Comparison of ENCODE assay signal across 8 cellular contexts in the genomic region with DNA sequence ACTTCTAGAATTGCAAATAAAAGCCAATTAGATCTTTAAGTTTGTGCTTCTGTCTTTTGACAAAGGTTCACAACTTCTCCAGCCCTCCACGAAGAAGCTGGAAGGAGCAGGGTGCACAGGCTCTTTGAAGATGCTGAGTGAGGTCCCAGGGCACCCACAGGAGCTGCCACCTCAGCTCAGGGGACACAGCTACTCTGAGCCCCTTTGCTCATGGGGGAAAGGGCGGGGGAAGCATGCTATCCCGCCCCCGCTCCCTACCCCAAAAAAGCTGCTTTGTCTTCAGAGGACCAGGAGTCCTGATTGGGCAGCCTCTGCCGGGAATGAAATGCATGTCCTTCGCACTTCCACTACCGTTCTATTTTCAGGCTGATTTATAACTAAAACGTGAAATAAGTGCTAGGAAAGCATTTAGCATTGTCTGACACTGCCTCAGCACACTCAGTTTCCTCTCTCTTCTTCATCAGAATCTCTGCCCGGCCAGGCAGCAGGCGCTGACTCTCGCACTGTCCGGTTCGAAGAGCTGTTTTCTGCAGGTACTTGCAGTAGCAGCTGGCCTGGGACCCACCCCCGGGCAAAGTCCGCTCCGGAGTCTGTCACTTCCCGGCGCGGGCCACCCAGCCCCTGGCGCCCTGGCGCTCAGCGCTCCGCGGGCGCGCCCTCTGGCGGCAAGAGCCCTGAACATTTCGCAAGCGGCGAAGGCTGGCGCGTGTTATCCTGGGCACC. TPM values are rescaled to one million over a fixed set of nuclear protein-coding genes. Genes with fewer than 3 reads are reported as not detected.
DNase-seq lines count a peak whose midpoint lies in the region; ATAC-seq and TF ChIP-seq lines count a peak whose summit lies in the region.

No MANE protein-coding gene starts in this region.

- H3K9me3 ChIP-seq in GM23248 (ENCODE audit: low read depth) (no peaks in the 10 kb centered on the region), RWPE2 (ENCODE audit: severe bottlenecking) (no peaks in the 10 kb centered on the region), neuron (ENCODE audit: low read length) (no peaks in the 10 kb centered on the region)

- no peaks in the 10 kb centered on the region for H3K79me2 ChIP-seq in GM23248 (ENCODE audit: insufficient read depth)

- H2AFZ ChIP-seq in GM23248: peak overlapping the region; percentile 83
- peak overlapping the region; percentile 28 for H2AFZ ChIP-seq in neuron (ENCODE audit: low read depth, low read length)

- H3K36me3 ChIP-seq in GM23248 (ENCODE audit: low read depth) (no peaks in the 10 kb centered on the region), RWPE2 (ENCODE audit: low read depth) (no peaks in the 10 kb centered on the region), neuron (ENCODE audit: insufficient read depth, low read length) (no peaks in the 10 kb centered on the region)

- peak; percentile 66 for DNase-seq in EH (ENCODE audit: low read depth)
- DNase-seq in GM23248: peak; percentile 81
- peak; percentile 48 to 61 for DNase-seq in Kasumi-1 (lab: John Stamatoyannopoulos, UW)
- DNase-seq in RWPE2 (ENCODE audit: low spot score): peak; percentile 90
- peak; percentile 93 for DNase-seq in activated effector memory CD4-positive, alpha-beta T cell treated with anti-CD3 and anti-CD28 coated beads, Interleukin-2, amount 50 U/mL, for 16 hours
- DNase-seq in foreskin fibroblast: peak; percentile 34 to 83
- peak; percentile 11 for DNase-seq in stromal cell of bone marrow (ENCODE audit: low read depth)

- H3K27me3 ChIP-seq in GM23248 (replicated peaks; ENCODE audit: insufficient read depth) (no peaks in the 10 kb centered on the region; the same call in 1 of the 2 replicates), RWPE2 (ENCODE audit: insufficient read depth, poor library complexity, severe bottlenecking) (no peaks in the 10 kb centered on the region), neuron (ENCODE audit: insufficient read depth, low read length) (peaks cover 1% of the 10 kb centered on the region)

- ATAC-seq in RWPE2 (ENCODE audit: low read depth): peak; percentile 92

- peak overlapping the region; percentile 33; the same call in 1 of the 2 replicates for H3K9ac ChIP-seq in GM23248

- H3K4me1 ChIP-seq in GM23248 (ENCODE audit: insufficient read depth): no peaks in the 10 kb centered on the region
- no peaks in the 10 kb centered on the region for H3K4me1 ChIP-seq in RWPE2 (ENCODE audit: insufficient read depth, poor library complexity, severe bottlenecking)
- H3K4me1 ChIP-seq in neuron (ENCODE audit: insufficient read depth, low read length): peaks cover 9% of the 10 kb centered on the region

- peak overlapping the region; percentile 71 for H3K4me3 ChIP-seq in GM23248
- H3K4me3 ChIP-seq in RWPE2 (ENCODE audit: severe bottlenecking): peak overlapping the region; percentile 6
- H3K4me3 ChIP-seq in foreskin fibroblast (ENCODE audit: low read depth in 1 of 2, low read length in 2 of 2): peak overlapping the region; percentile 30 to 53
- peak overlapping the region; percentile 37 for H3K4me3 ChIP-seq in neuron (ENCODE audit: low read length)

- H3K9me2 ChIP-seq in GM23248 (ENCODE audit: insufficient read depth): no peaks in the 10 kb centered on the region

- in situ Hi-C loops in GM23248 (cut with MboI): no loop called here

- 9 to 10% methylated on average over 32 of the region's 32 CpGs for WGBS in GM23248 (ENCODE audit: low coverage in 1 of 2, low lambda C conversion rate in 2 of 2, missing lambda C conversion rate in 2 of 2), 2 experiments

- H4K20me1 ChIP-seq in GM23248 (ENCODE audit: insufficient read depth): no peaks in the 10 kb centered on the region

- H3K27ac ChIP-seq in GM23248 (no peak overlapping the region), RWPE2 (ENCODE audit: poor library complexity, severe bottlenecking) (no peak overlapping the region)

- TF ChIP-seq CTCF in RWPE2 (IDR thresholded peaks at IDR 0.05; ENCODE audit: poor library complexity, severe bottlenecking): peak; percentile 100
- TF ChIP-seq CTCF in foreskin fibroblast (IDR thresholded peaks at IDR 0.05; ENCODE audit: low read depth, low read length): peak; percentile 93

- no peaks in the 10 kb centered on the region for H3F3A ChIP-seq in GM23248 (ENCODE audit: insufficient read depth)

- H3K4me2 ChIP-seq in GM23248 (ENCODE audit: unreplicated experiment): peak overlapping the region; percentile 94

RNA-seq across cellular contexts. Expression of gene KLHL25, which starts 45.5 kb away (rescaled TPM):
- total RNA-seq in GM23248 (2014; rRNA removed; shearing (Covaris generic)): 2.5 and 7.1 TPM in 2 replicates
- 0.95 and 2.0 TPM in 2 replicates for polyA plus RNA-seq in GM23248 (2016; fragmentation: Nextera tagmentation; extraction: Ambion mirVana)

Comparison
In these comparisons a context has a peak if more than half of its experiments do, and no peak if none do; other contexts are left out.
1. DNase-seq: peak in every context shown above with its lines; median percentile 93 in activated effector memory CD4-positive, alpha-beta T cell treated with anti-CD3 and anti-CD28 coated beads, Interleukin-2, amount 50 U/mL, for 16 hours; 90 in RWPE2; 81 in GM23248; 66 in EH; 58 in foreskin fibroblast; 54 in Kasumi-1; 11 in stromal cell of bone marrow.
2. H3K4me3 ChIP-seq: peak in every context shown above with its lines; median percentile 71 in GM23248; 42 in foreskin fibroblast; 37 in neuron; 6 in RWPE2.